Comparison of ENCODE assay signal across 1 cellular context in the genomic region with DNA sequence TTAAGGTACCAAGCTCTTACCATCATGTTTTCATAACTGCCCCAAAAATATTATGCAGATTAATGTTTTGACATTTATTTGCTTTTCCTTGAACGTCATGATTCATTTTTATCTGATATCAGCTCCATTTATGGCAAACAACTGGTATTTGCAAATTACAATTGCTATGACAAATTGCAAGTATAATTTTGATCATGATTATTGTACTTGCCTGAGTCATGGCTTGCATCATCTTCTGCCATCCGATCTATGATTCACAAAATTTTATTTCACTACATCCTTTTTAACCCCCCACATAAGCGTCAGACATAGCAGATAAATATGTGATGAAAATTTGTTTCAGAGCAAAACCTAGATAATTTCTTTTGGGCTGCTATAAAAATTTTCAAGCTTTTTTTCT.
TF ChIP-seq lines count a peak whose summit lies in the region.

No MANE protein-coding gene starts in this region.

TF ChIP-seq in WTC11, 78 proteins besides CTCF, POLR2A, EP300 and RAD21 (continued from another document):
- no peak for TF ChIP-seq ATF6 (CRISPR knock-in tag; IDR thresholded peaks at IDR 0.05)
